1 cellular context compared by ENCODE assay signal in the genomic region with DNA sequence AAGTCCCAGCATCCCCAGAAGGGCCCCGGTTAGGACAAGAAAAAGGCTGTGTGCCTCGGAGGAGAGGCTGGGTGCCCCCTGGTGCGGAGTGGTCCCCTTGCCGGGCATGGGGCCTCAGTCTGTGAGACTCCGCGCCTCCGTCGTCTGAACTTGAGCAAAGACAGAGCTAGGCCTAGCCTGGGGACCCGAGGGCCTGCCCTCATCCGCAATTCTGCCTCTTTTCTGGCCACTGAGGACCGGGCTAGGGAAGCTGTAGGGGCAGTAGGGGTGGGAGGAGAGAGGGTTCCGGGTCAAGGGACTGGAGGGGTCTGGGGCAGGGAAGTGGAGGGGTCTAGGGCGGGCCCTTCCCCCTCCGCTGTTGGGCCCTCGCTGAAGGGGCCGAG.
TF ChIP-seq lines count a peak whose summit lies in the region.

No MANE protein-coding gene starts in this region.

TF ChIP-seq in IMR-90, 13 proteins besides CTCF, POLR2A, EP300 and RAD21:
- TF ChIP-seq, protein P1, sequence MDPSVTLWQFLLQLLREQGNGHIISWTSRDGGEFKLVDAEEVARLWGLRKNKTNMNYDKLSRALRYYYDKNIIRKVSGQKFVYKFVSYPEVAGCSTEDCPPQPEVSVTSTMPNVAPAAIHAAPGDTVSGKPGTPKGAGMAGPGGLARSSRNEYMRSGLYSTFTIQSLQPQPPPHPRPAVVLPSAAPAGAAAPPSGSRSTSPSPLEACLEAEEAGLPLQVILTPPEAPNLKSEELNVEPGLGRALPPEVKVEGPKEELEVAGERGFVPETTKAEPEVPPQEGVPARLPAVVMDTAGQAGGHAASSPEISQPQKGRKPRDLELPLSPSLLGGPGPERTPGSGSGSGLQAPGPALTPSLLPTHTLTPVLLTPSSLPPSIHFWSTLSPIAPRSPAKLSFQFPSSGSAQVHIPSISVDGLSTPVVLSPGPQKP (IDR thresholded peaks at IDR 0.05; ENCODE audit: borderline replicate concordance, low read depth, low read length) = no peak
- TF ChIP-seq RFX5 (IDR thresholded peaks at IDR 0.05; ENCODE audit: low read depth, low read length) (no peak), MXI1 (IDR thresholded peaks at IDR 0.05; ENCODE audit: borderline replicate concordance, low read depth, low read length) (no peak), SMC3 (IDR thresholded peaks at IDR 0.05; ENCODE audit: low read depth, low read length) (no peak)
